In the genomic region with DNA sequence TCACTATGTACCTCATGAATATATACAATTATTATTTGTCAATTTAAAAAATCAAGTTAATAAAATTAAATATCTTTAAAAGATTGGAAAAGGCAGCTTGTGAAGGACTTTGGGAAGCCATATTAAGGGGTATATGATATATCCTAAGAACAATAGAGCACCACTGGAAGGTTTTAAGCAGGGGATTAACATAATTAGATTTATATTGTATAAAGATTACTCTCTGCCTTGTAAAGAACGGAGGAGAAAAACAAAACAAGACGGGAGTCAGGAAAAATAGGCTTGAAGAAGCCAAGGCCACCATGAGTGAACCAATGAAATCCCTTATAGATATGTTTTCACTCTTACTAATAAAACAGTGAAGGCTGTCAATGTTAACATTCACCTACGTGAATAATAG, we compare ENCODE assay signal across 23 cellular contexts. TPM values are rescaled to one million over a fixed set of nuclear protein-coding genes. Genes with fewer than 3 reads are reported as not detected.
"Had no signal": no experiment of that assay in that cellular context is flagged by ENCODE, and none has a peak within 500 bp of the region (broad histone marks: within the 10 kb centered on the region; RNA-seq: fewer than 3 reads in every experiment).

No MANE protein-coding gene starts in this region.

- DNase-seq: natural killer cell; occipital lobe; ovary; posterior cingulate gyrus; psoas muscle; right cardiac atrium; spleen; stimulated activated CD4-positive, alpha-beta T cell treated with anti-CD3 and anti-CD28 coated beads, Interleukin-12 subunit alpha, Interleukin-12 subunit beta, amount 100 ng/mL, for 4 hours; stimulated activated CD4-positive, alpha-beta T cell treated with anti-CD3 and anti-CD28 coated beads, Interleukin-1b, Interleukin-23, amount 100 ng/mL, for 48 hours; stimulated activated CD4-positive, alpha-beta T cell treated with anti-CD3 and anti-CD28 coated beads, Interleukin-4, amount 100 ng/mL, for 1 hour; stimulated activated CD4-positive, alpha-beta T cell treated with anti-CD3 and anti-CD28 coated beads, Interleukin-4, amount 100 ng/mL, for 4 hours; stimulated activated CD8-positive, alpha-beta memory T cell treated with anti-CD3 and anti-CD28 coated beads, Interleukin-4, amount 100 ng/mL, for 48 hours; stimulated activated naive CD4-positive, alpha-beta T cell; stimulated activated naive CD8-positive, alpha-beta T cell treated with anti-CD3 and anti-CD28 coated beads, Interleukin-15, amount 100 ng/mL, for 72 hours; stimulated activated naive CD8-positive, alpha-beta T cell treated with anti-CD3 and anti-CD28 coated beads, Interleukin-15, Interleukin-2, amounts not matched to agents 100 U/mL and 50 U/mL, for 24 hours; substantia nigra; testis; tibial artery; transverse colon; upper lobe of right lung; uterus had no signal

- ATAC-seq: natural killer cell; psoas muscle; right cardiac atrium; sciatic nerve; stimulated activated memory B cell treated with anti-CD40 and anti-IgM and Interleukin-4, amounts not matched to agents 10 μg/mL and 1 μg/mL and 100 μg/mL, for 72 hours; stimulated activated naive CD8-positive, alpha-beta T cell treated with anti-CD3 and anti-CD28 coated beads, Interleukin-15, amount 100 ng/mL, for 72 hours; stimulated activated naive CD8-positive, alpha-beta T cell treated with anti-CD3 and anti-CD28 coated beads, Interleukin-15, Interleukin-2, amounts not matched to agents 100 U/mL and 50 U/mL, for 24 hours; upper lobe of right lung had no signal

RNA-seq across cellular contexts. Expression of a gene that starts 11.1 kb away (rescaled TPM):
- total RNA-seq: natural killer cell, psoas muscle, sciatic nerve had no signal
